Comparison of ENCODE assay signal across 8 cellular contexts in the genomic region with DNA sequence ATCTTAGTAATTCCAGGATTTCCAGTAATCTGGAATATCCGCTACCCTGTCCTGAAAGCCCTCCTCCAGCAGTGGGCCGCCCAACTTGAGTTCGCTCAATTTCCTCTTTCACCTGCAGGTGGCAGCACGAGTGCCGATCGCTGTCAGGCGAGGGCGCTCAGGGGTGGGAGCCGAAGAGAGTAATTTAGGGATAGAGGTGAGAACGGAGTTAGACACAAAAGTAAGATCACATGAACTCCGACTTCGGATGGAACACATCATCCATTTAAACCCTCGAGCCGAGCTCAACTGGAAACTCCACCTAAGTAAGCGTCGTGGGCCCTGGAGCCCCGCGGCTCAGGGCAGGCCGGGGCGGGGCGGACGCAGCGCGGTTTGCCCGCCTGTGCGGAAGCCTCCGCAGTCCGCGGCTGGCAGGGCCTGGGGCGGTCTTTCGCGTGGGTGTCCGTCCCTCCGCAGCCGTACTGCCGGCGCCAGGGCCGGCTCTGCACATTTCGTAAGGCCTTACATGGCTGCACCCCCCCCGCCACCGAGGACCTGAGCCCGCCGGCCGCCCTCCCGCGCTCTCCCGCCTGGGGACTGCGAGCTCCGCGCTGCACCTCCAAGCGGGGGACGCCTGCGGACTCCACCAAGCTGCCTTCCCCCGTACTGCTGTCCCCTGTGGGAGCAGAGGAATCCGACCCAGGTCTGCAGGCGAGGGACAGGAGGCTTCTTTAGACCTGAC.
DNase-seq lines count a peak whose midpoint lies in the region; ATAC-seq and TF ChIP-seq lines count a peak whose summit lies in the region.

No MANE protein-coding gene starts in this region.

- peak; percentile 97 for TF ChIP-seq CTCF in GM10248 (IDR thresholded peaks at IDR 0.05; ENCODE audit: control extremely low read depth, extremely low read depth, low read depth, missing control alignments)
- peak; percentile 82 for TF ChIP-seq CTCF in NB4 (IDR thresholded peaks at IDR 0.05; ENCODE audit: low read depth, low read length)
- peak; percentile 97 for TF ChIP-seq CTCF in SU-DHL-6 (IDR thresholded peaks at IDR 0.05; ENCODE audit: insufficient read depth, low read length, poor library complexity, severe bottlenecking)
- TF ChIP-seq CTCF in heart left ventricle (IDR thresholded peaks at IDR 0.05), result peak; percentile 79 to 94 (median 90)
- peak; percentile 77 to 90 (median 86) for TF ChIP-seq CTCF in upper lobe of left lung (IDR thresholded peaks at IDR 0.05)

- WGBS in heart left ventricle, 4 donors, result 1 to 3% (median 1%) methylated on average over 30 to 56 of the region's 56 CpGs
- WGBS in upper lobe of left lung, 2 donors, result 2 to 3% methylated on average over 23 to 32 of the region's 56 CpGs

- peak overlapping the region; percentile 75 for H3K4me2 ChIP-seq in SU-DHL-6 (ENCODE audit: low read depth, low read length, poor library complexity, severe bottlenecking)

- DNase-seq in GM10248 (ENCODE audit: extremely low spot score), result peak; percentile 87
- peak; percentile 88 for DNase-seq in NB4 (ENCODE audit: low read depth)
- peak; percentile 54 for DNase-seq in activated naive CD8-positive, alpha-beta T cell treated with anti-CD3 and anti-CD28 coated beads, Interleukin-2, amount 50 U/mL, for 16 hours (ENCODE audit: low read depth, low spot score)
- peak; percentile 77 to 88 (median 81) for DNase-seq in heart left ventricle
- peak; percentile 61 to 96 (median 82) for DNase-seq in posterior cingulate gyrus
- peak; percentile 88 to 93 for DNase-seq in upper lobe of left lung

- H3K9me2 ChIP-seq in SU-DHL-6 (replicated peaks; ENCODE audit: insufficient read depth, low read length), result no peaks in the 10 kb centered on the region

- H3K4me3 ChIP-seq in NB4 (ENCODE audit: low read depth, low read length), result peak overlapping the region; percentile 51
- peak overlapping the region; percentile 48 for H3K4me3 ChIP-seq in SU-DHL-6 (ENCODE audit: insufficient read depth, low read length, poor library complexity, severe bottlenecking)
- H3K4me3 ChIP-seq in heart left ventricle, result peak overlapping the region; percentile 27 to 65 (median 60)
- H3K4me3 ChIP-seq in upper lobe of left lung, result peak overlapping the region; percentile 36 to 65 (median 52)

- H3K36me3 ChIP-seq in SU-DHL-6 (ENCODE audit: low read length) (no peaks in the 10 kb centered on the region), heart left ventricle (no peaks in the 10 kb centered on the region), upper lobe of left lung (no peaks in the 10 kb centered on the region)

- CTCF ChIA-PET in GM10248 (lab: Yijun Ruan, JAX), result interaction anchor here (0.7 to 8.0 kb wide), 35 partner anchors 9 to 921 kb away, joined by 3 to 114 read pairs (median 4); no protein-coding TSS in a partner anchor

- intact Hi-C loops in heart left ventricle (cut with DNase I), result loop anchor here (1.0 to 10.0 kb wide), 4 partner anchors 122 to 690 kb away; no protein-coding TSS in a partner anchor
- intact Hi-C loops in posterior cingulate gyrus (cut with DNase I), result loop anchor here (1.0 kb wide), 1 partner anchor 161 kb away; no protein-coding TSS in a partner anchor

- H3K9ac ChIP-seq in SU-DHL-6 (ENCODE audit: low read length), result peak overlapping the region; percentile 39

- H3K27me3 ChIP-seq in SU-DHL-6 (ENCODE audit: low read length) (no peaks in the 10 kb centered on the region), heart left ventricle (peaks cover 0 to 37% (median 4%) of the 10 kb centered on the region in 9 donors), upper lobe of left lung (no peaks in the 10 kb centered on the region)

- no peak overlapping the region for H3K27ac ChIP-seq in SU-DHL-6 (ENCODE audit: low read depth, low read length)
- H3K27ac ChIP-seq in heart left ventricle, result peak overlapping the region in 3 of 12 donors; percentile 46 to 76 (median 53)
- peak overlapping the region in 3 of 4 donors; percentile 31 to 79 (median 74) for H3K27ac ChIP-seq in upper lobe of left lung

- H3K79me2 ChIP-seq in SU-DHL-6 (ENCODE audit: insufficient read depth, low read length), result no peaks in the 10 kb centered on the region

- peak; percentile 94 for ATAC-seq in HG02588 (IDR thresholded peaks at IDR 0.05; ENCODE audit: unreplicated experiment)
- peak; percentile 82 to 98 (median 94) for ATAC-seq in heart left ventricle
- ATAC-seq in upper lobe of left lung (ENCODE audit: low FRiP score in 2 of 2), result peak; percentile 92 to 98

- H3K4me1 ChIP-seq in heart left ventricle, result peaks cover 0 to 11% (median 3%) of the 10 kb centered on the region in 12 donors
- peaks cover 6 to 20% (median 10%) of the 10 kb centered on the region in 4 donors for H3K4me1 ChIP-seq in upper lobe of left lung

- TF ChIP-seq POLR2A in NB4 (IDR thresholded peaks at IDR 0.05; ENCODE audit: extremely low read depth, insufficient read length) (no peak), heart left ventricle (IDR thresholded peaks at IDR 0.05) (no peak), upper lobe of left lung (IDR thresholded peaks at IDR 0.05) (peak in 1 of 4 donors; percentile 49)

- no peak for TF ChIP-seq EP300 in upper lobe of left lung (IDR thresholded peaks at IDR 0.05)

- H3K9me3 ChIP-seq in SU-DHL-6 (ENCODE audit: insufficient read depth, low read length) (no peaks in the 10 kb centered on the region), heart left ventricle (no peaks in the 10 kb centered on the region), upper lobe of left lung (no peaks in the 10 kb centered on the region)

- H2AFZ ChIP-seq in SU-DHL-6 (ENCODE audit: low read depth, low read length, severe bottlenecking), result peak overlapping the region; percentile 86

- POLR2A ChIA-PET in GM10248 (lab: Yijun Ruan, JAX), result interaction anchor here (0.6 kb wide), 1 partner anchor 252 kb away, joined by 4 read pairs; no protein-coding TSS in a partner anchor

- no peaks in the 10 kb centered on the region for H3F3A ChIP-seq in SU-DHL-6 (ENCODE audit: insufficient read depth)

- no peaks in the 10 kb centered on the region for H4K20me1 ChIP-seq in SU-DHL-6 (ENCODE audit: low read depth, low read length)
